Comparison of ENCODE assay signal across 15 cellular contexts in genomic region chr1:32639489-32640075, GRCh38.
"Had no signal": no experiment of that assay in that cellular context is flagged by ENCODE, and none has a peak within 500 bp of the region (broad histone marks: within the 10 kb centered on the region; RNA-seq: fewer than 3 reads in every experiment).

No MANE protein-coding gene starts in this region.

- H3K36me3 ChIP-seq: ovary had no signal

- H3K27ac Mint-ChIP-seq: activated T-helper 17 cell treated with anti-CD3 and anti-CD28 coated beads, Interleukin-2, amount 50 U/mL, for 72 hours; stimulated activated naive CD8-positive, alpha-beta T cell treated with anti-CD3 and anti-CD28 coated beads, Interleukin-15, amount 100 ng/mL, for 72 hours had no signal

- FAIRE-seq: colon, endometrium, keratinocyte had no signal

- H3K27me3 ChIP-seq: ovary, spleen, upper lobe of right lung had no signal

- H3K9me3 ChIP-seq: ovary, spleen, upper lobe of right lung had no signal

- H3K4me3 Mint-ChIP-seq: activated T-helper 17 cell treated with anti-CD3 and anti-CD28 coated beads, Interleukin-2, amount 50 U/mL, for 72 hours; neural crest cell; stimulated activated naive CD8-positive, alpha-beta T cell treated with anti-CD3 and anti-CD28 coated beads, Interleukin-15, amount 100 ng/mL, for 72 hours had no signal

- H3K9me3 Mint-ChIP-seq: activated T-helper 17 cell treated with anti-CD3 and anti-CD28 coated beads, Interleukin-2, amount 50 U/mL, for 72 hours; neural crest cell; stimulated activated naive CD8-positive, alpha-beta T cell treated with anti-CD3 and anti-CD28 coated beads, Interleukin-15, amount 100 ng/mL, for 72 hours had no signal

- DNase-seq: activated CD4-positive, CD25-positive, alpha-beta regulatory T cell treated with anti-CD3 and anti-CD28 coated beads, Interleukin-2, amount 50 U/mL, for 72 hours; activated naive CD4-positive, alpha-beta T cell treated with Interleukin-2 at 50 U/mL for 16 hours; activated T-cell treated with anti-CD3 and anti-CD28 coated beads for 4 hours; hippocampal formation; midbrain; ovary; spleen; stimulated activated naive CD8-positive, alpha-beta T cell treated with anti-CD3 and anti-CD28 coated beads, Interleukin-15, amount 100 ng/mL, for 72 hours; T1000; upper lobe of right lung had no signal

- H3K4me3 ChIP-seq: ovary, spleen, upper lobe of right lung had no signal

- H3K27me3 Mint-ChIP-seq: activated T-helper 17 cell treated with anti-CD3 and anti-CD28 coated beads, Interleukin-2, amount 50 U/mL, for 72 hours; stimulated activated naive CD8-positive, alpha-beta T cell treated with anti-CD3 and anti-CD28 coated beads, Interleukin-15, amount 100 ng/mL, for 72 hours had no signal

- H3K27ac ChIP-seq: ovary, spleen, upper lobe of right lung had no signal
